Comparison of ENCODE assay signal across 11 cellular contexts in the genomic region with DNA sequence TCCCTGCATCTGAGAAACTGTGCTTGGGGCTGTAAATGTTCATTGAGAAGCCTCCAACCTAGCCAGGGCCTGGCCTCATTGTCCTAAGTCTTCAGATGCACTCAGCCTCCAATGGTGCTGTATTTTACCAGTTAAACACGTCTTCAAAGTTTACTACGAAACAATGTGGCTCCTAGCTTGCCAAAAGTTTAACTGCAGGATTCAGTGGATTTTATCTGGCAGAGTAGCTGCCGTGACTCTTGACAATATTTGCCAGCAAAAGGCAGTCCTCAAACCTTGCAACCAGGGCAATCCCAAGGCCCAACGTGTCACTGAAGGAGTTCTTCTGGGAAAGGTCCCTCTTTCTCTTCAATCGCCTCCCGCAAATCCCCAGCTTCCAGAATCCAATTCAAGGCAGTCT. TPM values are rescaled to one million over a fixed set of nuclear protein-coding genes. Genes with fewer than 3 reads are reported as not detected.
A peak's percentile ranks its signal among the peaks of the same experiment; 100 is the strongest.
DNase-seq lines count a peak whose midpoint lies in the region; FAIRE-seq and TF ChIP-seq lines count a peak whose summit lies in the region.
"Had no signal": no experiment of that assay in that cellular context is flagged by ENCODE, and none has a peak within 500 bp of the region (broad histone marks: within the 10 kb centered on the region; RNA-seq: fewer than 3 reads in every experiment).

No MANE protein-coding gene starts in this region.

- H3K36me3 ChIP-seq in adipocyte (ENCODE audit: control insufficient read depth, insufficient read depth, low read length, severe bottlenecking) (no peaks in the 10 kb centered on the region), keratinocyte (ENCODE audit: control insufficient read depth in 2 of 2, extremely low read depth in 1 of 2, insufficient read depth in 2 of 2, low read length in 2 of 2) (no peaks in the 10 kb centered on the region), rectal smooth muscle tissue (ENCODE audit: control insufficient read depth, insufficient read depth, low read length) (no peaks in the 10 kb centered on the region)

- H3K4me1 ChIP-seq in adipocyte (ENCODE audit: control insufficient read depth, insufficient read depth, low read length) = peaks cover 38% of the 10 kb centered on the region
- H3K4me1 ChIP-seq in keratinocyte (ENCODE audit: control insufficient read depth, extremely low read depth, insufficient read depth, low read length) = peaks cover 14% of the 10 kb centered on the region
- no peaks in the 10 kb centered on the region for H3K4me1 ChIP-seq in rectal smooth muscle tissue (ENCODE audit: control insufficient read depth, insufficient read depth, low read length)

- H3K4me2 ChIP-seq in keratinocyte (ENCODE audit: control insufficient read depth, extremely low read depth, insufficient read depth, low read depth, low read length) = peak overlapping the region; percentile 73

- peak; percentile 33 for DNase-seq in AG10803 (ENCODE audit: low read depth)
- DNase-seq in adipocyte (ENCODE audit: low read depth) = no peak
- DNase-seq in keratinocyte (ENCODE audit: low read depth, low spot score) = no peak
- DNase-seq in stimulated activated CD4-positive, alpha-beta T cell treated with anti-CD3 and anti-CD28 coated beads, Interleukin-12 subunit alpha, Interleukin-12 subunit beta, amount 100 ng/mL, for 4 hours = no peak
- DNase-seq in HUDEP-2 (lab: John Stamatoyannopoulos, UW; ENCODE audit: unreplicated experiment in 76 of 76) = no peak
- no peak for DNase-seq in medulla oblongata (ENCODE audit: extremely low spot score)
- DNase-seq in NCI-H526 (lab: John Stamatoyannopoulos, UW) = no peak
- DNase-seq: activated CD4-positive, CD25-positive, alpha-beta regulatory T cell treated with anti-CD3 and anti-CD28 coated beads, Interleukin-2, amount 50 U/mL, for 72 hours; activated effector memory CD4-positive, alpha-beta T cell treated with anti-CD3 and anti-CD28 coated beads, Interleukin-2, amount 50 U/mL, for 16 hours had no signal

- no peaks in the 10 kb centered on the region for H4K20me1 ChIP-seq in keratinocyte (ENCODE audit: control insufficient read depth, extremely low read depth, insufficient read depth, low read length)

- no peaks in the 10 kb centered on the region for H3K9me1 ChIP-seq in keratinocyte (ENCODE audit: control insufficient read depth, extremely low read depth, insufficient read depth, low read length)

- H3K9ac ChIP-seq in adipocyte (ENCODE audit: low read length) (peak overlapping the region; percentile 83), keratinocyte (ENCODE audit: control insufficient read depth, extremely low read depth, insufficient read depth, low read length) (no peak overlapping the region), rectal smooth muscle tissue (ENCODE audit: low read length) (no peak overlapping the region)

- H3K27ac ChIP-seq in keratinocyte (ENCODE audit: control insufficient read depth, insufficient read depth, low read length) (no peak overlapping the region), rectal smooth muscle tissue (ENCODE audit: low read depth, low read length) (peak overlapping the region; percentile 63)

- dilution Hi-C loops in keratinocyte (cut with MboI; ENCODE audit: extremely low pct_ligation_motif_present, low sequenced_read_pairs) = no loop called here

- no peak for FAIRE-seq in keratinocyte (lab: Jason Lieb, UNC)
- FAIRE-seq: H1 had no signal

- TF ChIP-seq CTCF in AG10803 (conservative IDR thresholded peaks at IDR 0.05; ENCODE audit: low read length) (no peak), keratinocyte (optimal IDR thresholded peaks at IDR 0.05 in 1 of 3, IDR thresholded peaks at IDR 0.05 in 1 of 3, conservative IDR thresholded peaks at IDR 0.05 in 1 of 3; ENCODE audit: extremely low read depth in 1 of 3, insufficient read depth in 2 of 3, low read length in 3 of 3) (no peak)

- H3K27me3 ChIP-seq in adipocyte (replicated peaks; ENCODE audit: control insufficient read depth, insufficient read depth, low read length) (no peaks in the 10 kb centered on the region), keratinocyte (ENCODE audit: control insufficient read depth, extremely low read depth, insufficient read depth, low read length) (no peaks in the 10 kb centered on the region), rectal smooth muscle tissue (ENCODE audit: control insufficient read depth, insufficient read depth, low read length) (no peaks in the 10 kb centered on the region)

- no peak overlapping the region for H2AFZ ChIP-seq in keratinocyte (ENCODE audit: control insufficient read depth, low read length)

- H3K9me3 ChIP-seq in adipocyte (ENCODE audit: control insufficient read depth, low read length) (no peaks in the 10 kb centered on the region), keratinocyte (ENCODE audit: control insufficient read depth, low read depth, low read length) (no peaks in the 10 kb centered on the region)

- H3K4me3 ChIP-seq in AG10803 (ENCODE audit: low read length) (peak overlapping the region; percentile 79), adipocyte (ENCODE audit: low read length) (peak overlapping the region; percentile 84), keratinocyte (ENCODE audit: control insufficient read depth in 2 of 3, extremely low read depth in 1 of 3, insufficient read depth in 2 of 3, low read depth in 1 of 3, low read length in 3 of 3) (no peak overlapping the region), rectal smooth muscle tissue (ENCODE audit: low read length) (peak overlapping the region; percentile 73)

- H3K79me2 ChIP-seq in keratinocyte (ENCODE audit: control insufficient read depth, insufficient read depth, low read length) = no peaks in the 10 kb centered on the region

RNA-seq across cellular contexts. Expression of a gene that starts 1.1 kb away (rescaled TPM):
- 3.5 to 6.0 TPM (median 5.4 TPM) in 3 replicates for polyA plus RNA-seq in keratinocyte
- polyA plus RNA-seq in keratinocyte (2011; ENCODE audit: low read depth) = 1.4 TPM
- 7.0 and 7.4 TPM in 2 replicates for polyA plus RNA-seq in keratinocyte (2011; cell fraction: cytosol; rRNA removed)
- 3.0 and 4.1 TPM in 2 replicates for polyA plus RNA-seq in keratinocyte (2011; cell fraction: nucleus; rRNA removed)
- 3.4 and 5.2 TPM in 2 replicates for polyA plus RNA-seq in keratinocyte (2012; ENCODE audit: low replicate concordance)
- polyA minus RNA-seq in keratinocyte = 4.5 to 13.9 TPM (median 5.1 TPM) in 3 replicates
- 5.6 TPM for polyA minus RNA-seq in keratinocyte (2011; cell fraction: cytosol; rRNA and poly(A)+ RNA removed)
- polyA minus RNA-seq in keratinocyte (2011; cell fraction: nucleus; rRNA and poly(A)+ RNA removed) = 3.4 and 4.0 TPM in 2 replicates

Comparison
In these comparisons a context has a peak if more than half of its experiments do, and no peak if none do; other contexts are left out.
1. H3K4me3 ChIP-seq: peak in AG10803 (single experiment), adipocyte (single experiment) and rectal smooth muscle tissue (single experiment); none in keratinocyte (0 of 3).